10 cellular contexts compared by ENCODE assay signal in genomic region chrX:57817302-57817701, GRCh38.
DNase-seq lines count a peak whose midpoint lies in the region; ATAC-seq, FAIRE-seq and TF ChIP-seq lines count a peak whose summit lies in the region.
"Had no signal": no experiment of that assay in that cellular context is flagged by ENCODE, and none has a peak within 500 bp of the region (broad histone marks: within the 10 kb centered on the region; RNA-seq: fewer than 3 reads in every experiment).

No MANE protein-coding gene starts in this region.

- peak; percentile 35 for DNase-seq in DMS53 (lab: John Stamatoyannopoulos, UW)
- no peak for DNase-seq in DMS53 treated with DMSO at 0.1 percent for 48 hours (lab: John Stamatoyannopoulos, UW; ENCODE audit: unreplicated experiment)
- peak; percentile 25 for DNase-seq in KBM-7
- no peak for DNase-seq in astrocyte (ENCODE audit: low read depth)
- DNase-seq in myocyte (ENCODE audit: low read depth): peak; percentile 3
- DNase-seq in activated CD8-positive, alpha-beta memory T cell treated with anti-CD3 and anti-CD28 coated beads, Interleukin-2, amount 50 U/mL, for 48 hours: no peak
- no peak for DNase-seq in caudate nucleus (lab: John Stamatoyannopoulos, UW)
- no peak for DNase-seq in upper lobe of left lung
- DNase-seq: NCI-H69 had no signal

- H2AFZ ChIP-seq in astrocyte (ENCODE audit: low read depth, low read length): no peak overlapping the region

- no peaks in the 10 kb centered on the region for H4K20me1 ChIP-seq in astrocyte (ENCODE audit: insufficient read depth, low read length)

- H3K4me1 Mint-ChIP-seq in astrocyte (ENCODE audit: low read depth, unreplicated experiment): no peaks in the 10 kb centered on the region

- H3K36me3 ChIP-seq in astrocyte (ENCODE audit: insufficient read depth, low read length) (no peaks in the 10 kb centered on the region), upper lobe of left lung (no peaks in the 10 kb centered on the region)
- H3K36me3 ChIP-seq: neutrophil had no signal

- in situ Hi-C loops in KBM-7 (cut with MboI; ENCODE audit: low pct_unique_long_range_greater_than_20kb, low sequenced_read_pairs): no loop called here

- no peaks in the 10 kb centered on the region for H3K36me3 Mint-ChIP-seq in astrocyte (ENCODE audit: low read depth, unreplicated experiment)

- TF ChIP-seq POLR2A in upper lobe of left lung (IDR thresholded peaks at IDR 0.05): no peak

- H3K4me3 ChIP-seq in astrocyte (ENCODE audit: insufficient read depth, low read depth, low read length) (no peak overlapping the region), upper lobe of left lung (no peak overlapping the region)

- H3K9me3 Mint-ChIP-seq in astrocyte (ENCODE audit: unreplicated experiment): peaks cover 3% of the 10 kb centered on the region

- H3K79me2 ChIP-seq in astrocyte (ENCODE audit: insufficient read depth, low read length): no peaks in the 10 kb centered on the region

- ATAC-seq in upper lobe of left lung (ENCODE audit: low FRiP score in 2 of 2): no peak

- no peak overlapping the region for H3K4me3 Mint-ChIP-seq in astrocyte (ENCODE audit: unreplicated experiment)

- WGBS in upper lobe of left lung, 2 donors: 11 to 33% methylated on average over 2 of the region's 2 CpGs

- TF ChIP-seq EP300 in upper lobe of left lung (IDR thresholded peaks at IDR 0.05): no peak

- no peaks in the 10 kb centered on the region for H3K27me3 Mint-ChIP-seq in astrocyte (ENCODE audit: low read depth, unreplicated experiment)

- H3K27me3 ChIP-seq in astrocyte (ENCODE audit: insufficient read depth, low read length) (no peaks in the 10 kb centered on the region), upper lobe of left lung (no peaks in the 10 kb centered on the region)
- H3K27me3 ChIP-seq: neutrophil had no signal

- no peak overlapping the region for H3K4me2 ChIP-seq in astrocyte (ENCODE audit: low read length)

- no peak overlapping the region for H3K27ac Mint-ChIP-seq in astrocyte (ENCODE audit: unreplicated experiment)

- TF ChIP-seq CTCF in astrocyte (IDR thresholded peaks at IDR 0.05; ENCODE audit: insufficient read depth, low read depth, low read length): peak; percentile 4
- TF ChIP-seq CTCF in upper lobe of left lung (IDR thresholded peaks at IDR 0.05): peak in 2 of 6 experiments; percentile 11 to 15

- H3K9ac ChIP-seq in astrocyte (ENCODE audit: low read length): no peak overlapping the region

- H3K9me3 ChIP-seq in astrocyte (ENCODE audit: insufficient read depth, low read depth, low read length) (no peaks in the 10 kb centered on the region), upper lobe of left lung (peaks cover 0 to 6% (median 0%) of the 10 kb centered on the region in 4 donors)
- H3K9me3 ChIP-seq: neutrophil had no signal

- H3K4me1 ChIP-seq in astrocyte (ENCODE audit: insufficient read depth, low read length): no peaks in the 10 kb centered on the region
- H3K4me1 ChIP-seq in upper lobe of left lung: peaks cover 0 to 3% (median 0%) of the 10 kb centered on the region in 4 donors

- H3K27ac ChIP-seq in astrocyte (ENCODE audit: low read depth, low read length): no peak overlapping the region
- H3K27ac ChIP-seq in caudate nucleus (ENCODE audit: low read depth, low read length): no peak overlapping the region
- no peak overlapping the region for H3K27ac ChIP-seq in upper lobe of left lung
- H3K27ac ChIP-seq: neutrophil had no signal

- FAIRE-seq in astrocyte (lab: Jason Lieb, UNC): no peak

Comparison
In these comparisons a context has a peak if more than half of its experiments do, and no peak if none do; other contexts are left out.
1. DNase-seq: peak in DMS53 (single experiment), KBM-7 (single experiment) and myocyte (single experiment); none in DMS53 treated with DMSO at 0.1 percent for 48 hours (single experiment), astrocyte (single experiment), activated CD8-positive, alpha-beta memory T cell treated with anti-CD3 and anti-CD28 coated beads, Interleukin-2, amount 50 U/mL, for 48 hours (single experiment), caudate nucleus (0 of 61) and upper lobe of left lung (0 of 2).